ENCODE assay signal across 1 cellular context in genomic region chr9:137083418-137084004, GRCh38.
TF ChIP-seq lines count a peak whose summit lies in the region.

No MANE protein-coding gene starts in this region.

TF ChIP-seq in A549, 52 proteins besides CTCF, POLR2A, EP300 and RAD21 (continued from another document):
- peak; percentile 73 for TF ChIP-seq FOSL2 (IDR thresholded peaks at IDR 0.05)
- TF ChIP-seq FOSL2 (CRISPR knock-in tag; IDR thresholded peaks at IDR 0.05) = peak; percentile 94
- TF ChIP-seq GATA3 (IDR thresholded peaks at IDR 0.05; ENCODE audit: borderline replicate concordance) = no peak
- TF ChIP-seq ZC3H11A (IDR thresholded peaks at IDR 0.05) = no peak
